ENCODE assay signal across 26 cellular contexts in genomic region chrY:7471976-7472375, GRCh38.
DNase-seq lines count a peak whose midpoint lies in the region; ATAC-seq, FAIRE-seq and TF ChIP-seq lines count a peak whose summit lies in the region.
"Had no signal": no experiment of that assay in that cellular context is flagged by ENCODE, and none has a peak within 500 bp of the region (broad histone marks: within the 10 kb centered on the region; RNA-seq: fewer than 3 reads in every experiment).

No MANE protein-coding gene starts in this region.

- TF ChIP-seq CTCF in GM12872 (IDR thresholded peaks at IDR 0.05; ENCODE audit: insufficient read depth, low read depth, low read length) (0 out of 3 replicates have a peak, but pooled peaks have one; percentile 21), GM23338 (conservative IDR thresholded peaks at IDR 0.05; ENCODE audit: low read depth in 2 of 2) (peak; percentile 15 to 41; a peak in 2 of 4 replicates), H1 (IDR thresholded peaks at IDR 0.05; ENCODE audit: control extremely low read depth in 1 of 3, insufficient read depth in 1 of 3, low read depth in 1 of 3, low read length in 3 of 3) (no peak)

- H3K18ac ChIP-seq in H1 (ENCODE audit: extremely low read depth, low read length) = no peak overlapping the region

- no peak for TF ChIP-seq EP300 in H1 (IDR thresholded peaks at IDR 0.05; ENCODE audit: borderline replicate concordance in 1 of 2, low read depth in 2 of 2, low read length in 2 of 2)

- no peaks in the 10 kb centered on the region for H4K20me1 ChIP-seq in GM23338 (replicated peaks; ENCODE audit: insufficient read depth)
- no peaks in the 10 kb centered on the region for H4K20me1 ChIP-seq in H1 (replicated peaks in 1 of 2; ENCODE audit: control insufficient read depth in 1 of 2, insufficient read depth in 2 of 2, low read length in 2 of 2)
- H4K20me1 ChIP-seq: BLaER1 had no signal

- TF ChIP-seq POLR2A in H1 (IDR thresholded peaks at IDR 0.05; ENCODE audit: control extremely low read depth in 1 of 2, low read depth in 2 of 2, low read length in 2 of 2) (no peak), GM12892 (IDR thresholded peaks at IDR 0.05; ENCODE audit: low read depth, low read length) (no peak)

- H3K27ac ChIP-seq in GM23338 (ENCODE audit: low read depth) (no peak overlapping the region), H1 (ENCODE audit: low read depth, low read length) (no peak overlapping the region)
- H3K27ac ChIP-seq: BLaER1, Peyer's patch, SJCRH30 had no signal

- H3K4me1 ChIP-seq in GM23338 (ENCODE audit: insufficient read depth) = no peaks in the 10 kb centered on the region
- H3K4me1 ChIP-seq in H1 (replicated peaks in 1 of 4; ENCODE audit: control insufficient read depth in 3 of 4, insufficient read depth in 4 of 4, low read length in 3 of 4) = no peaks in the 10 kb centered on the region
- H3K4me1 ChIP-seq: BLaER1, Caco-2, Peyer's patch, SJCRH30 had no signal

- no peak overlapping the region for H3K56ac ChIP-seq in H1 (replicated peaks; ENCODE audit: insufficient read length, low read depth, low read length)

- FAIRE-seq in H1 (lab: Jason Lieb, UNC) (peak; percentile 60), GM12892 (lab: Jason Lieb, UNC) (no peak)
- FAIRE-seq: GM12878, K562 had no signal

- H3K9me2 ChIP-seq in GM23338 (ENCODE audit: insufficient read depth) = no peaks in the 10 kb centered on the region

- H3K36me3 Mint-ChIP-seq in GM23338 (ENCODE audit: low read depth) = no peaks in the 10 kb centered on the region
- H3K36me3 Mint-ChIP-seq: T-cell had no signal

- peak; percentile 47; the same call in 2 of the 3 replicates for ATAC-seq in GM23338
- ATAC-seq in HG02571 (IDR thresholded peaks at IDR 0.05; ENCODE audit: unreplicated experiment) = no peak
- ATAC-seq in GM19351 (IDR thresholded peaks at IDR 0.05; ENCODE audit: unreplicated experiment) = no peak
- ATAC-seq in GM18873 (IDR thresholded peaks at IDR 0.05; ENCODE audit: low FRiP score, unreplicated experiment) = no peak
- ATAC-seq: GM12878, K562, T-cell had no signal

- H2BK12ac ChIP-seq in H1 (ENCODE audit: low read depth, low read length) = no peak overlapping the region

- H2BK5ac ChIP-seq in H1 (ENCODE audit: low read depth, low read length) = no peak overlapping the region

- 70% methylated on average over 8 of the region's 10 CpGs; no CpG with 5 or more reads in 1 of the 2 experiments for WGBS in H1 (ENCODE audit: extremely low coverage in 1 of 2, insufficient coverage in 1 of 2, insufficient read length in 1 of 2, insufficient replicate concordance in 2 of 2, low coverage in 1 of 2, low lambda C conversion rate in 2 of 2, missing lambda C conversion rate in 1 of 2), 2 experiments

- H3K4me1 Mint-ChIP-seq in GM23338 = no peaks in the 10 kb centered on the region

- no peak overlapping the region for H3K27ac Mint-ChIP-seq in GM23338
- H3K27ac Mint-ChIP-seq: CD4-positive, alpha-beta T cell; HFFc6; T-cell had no signal

- H3K4me3 ChIP-seq in GM23338 = no peak overlapping the region
- H3K4me3 ChIP-seq in H1 (ENCODE audit: extremely low read depth in 1 of 4, insufficient read depth in 2 of 4, low read depth in 3 of 4, low read length in 4 of 4) = no peak overlapping the region
- H3K4me3 ChIP-seq: BLaER1, GM12878, K562, Peyer's patch, SJCRH30 had no signal

- H3K9me3 Mint-ChIP-seq in GM23338 = peaks cover 3% of the 10 kb centered on the region; the same call in 2 of the 3 replicates
- H3K9me3 Mint-ChIP-seq: CD4-positive, alpha-beta T cell; T-cell had no signal

- TF ChIP-seq RAD21 in H1 (IDR thresholded peaks at IDR 0.05 in 1 of 2, conservative IDR thresholded peaks at IDR 0.05 in 1 of 2; ENCODE audit: low read depth in 2 of 2, low read length in 2 of 2) = peak in 1 of 2 experiments; percentile 23; a peak in 1 of 4 replicates

- no peaks in the 10 kb centered on the region for H3K23me2 ChIP-seq in H1 (ENCODE audit: low read depth, low read length)

- no peak overlapping the region for H2BK15ac ChIP-seq in H1 (ENCODE audit: low read length)

- H2AK5ac ChIP-seq in H1 (ENCODE audit: low read depth, low read length) = no peak overlapping the region

- H3K27me3 ChIP-seq in GM23338 (ENCODE audit: insufficient read depth) = no peaks in the 10 kb centered on the region
- H3K27me3 ChIP-seq in H1 (replicated peaks in 1 of 4; ENCODE audit: control insufficient read depth in 3 of 4, extremely low read depth in 1 of 4, insufficient read depth in 3 of 4, low read length in 3 of 4) = no peaks in the 10 kb centered on the region
- H3K27me3 ChIP-seq: BLaER1, Peyer's patch, SJCRH30 had no signal

- no peak overlapping the region for H3K14ac ChIP-seq in H1 (ENCODE audit: insufficient read length)

- H4K8ac ChIP-seq in H1 (ENCODE audit: extremely low read depth, insufficient read depth, low read length) = no peak overlapping the region

- no peak overlapping the region for H2BK120ac ChIP-seq in H1 (replicated peaks; ENCODE audit: low read depth, low read length)

- peak; percentile 2 for DNase-seq in GM23338 (ENCODE audit: low spot score)
- DNase-seq in NCI-H69 (lab: John Stamatoyannopoulos, UW) = peak; percentile 18
- DNase-seq in H1 (ENCODE audit: low read depth in 1 of 2, low spot score in 2 of 2) = no peak
- DNase-seq in GM12892 (ENCODE audit: insufficient read length) = no peak
- DNase-seq: ACHN; Caco-2; CD4-positive, alpha-beta T cell; DMS 273 treated with DMSO at 0.1 percent for 48 hours; DMS79 treated with DMSO at 0.1 percent for 48 hours; H7; HFFc6; NCI-H1105; NCI-H2081; NCI-H2227 treated with DMSO at 0.1 percent for 48 hours; NCI-H510A; NCI-H748 treated with DMSO at 0.1 percent for 48 hours; Peyer's patch; T-cell had no signal

- H3K4ac ChIP-seq in H1 (replicated peaks; ENCODE audit: insufficient read length, low read depth, low read length) = no peak overlapping the region

- no peak overlapping the region for H4K91ac ChIP-seq in H1 (replicated peaks; ENCODE audit: insufficient read length, low read length)

- H3K9ac ChIP-seq in H1 (replicated peaks in 1 of 4; ENCODE audit: extremely low read depth in 1 of 4, low read depth in 3 of 4, low read length in 3 of 4) = no peak overlapping the region
- H3K9ac ChIP-seq: BLaER1 had no signal

- no peak overlapping the region for H4K5ac ChIP-seq in H1 (ENCODE audit: insufficient read length, low read depth, low read length)

- no peaks in the 10 kb centered on the region for H3F3A ChIP-seq in GM23338 (replicated peaks; ENCODE audit: low read depth)

- no peak overlapping the region for H3K23ac ChIP-seq in H1 (ENCODE audit: insufficient read length)

- H2AFZ ChIP-seq in GM23338 (no peak overlapping the region), H1 (ENCODE audit: low read length) (no peak overlapping the region)

- H2BK20ac ChIP-seq in H1 (ENCODE audit: low read length) = no peak overlapping the region

- H3K36me3 ChIP-seq in GM23338 (ENCODE audit: insufficient read depth) = no peaks in the 10 kb centered on the region
- H3K36me3 ChIP-seq in H1 (ENCODE audit: control insufficient read depth in 2 of 4, insufficient read depth in 4 of 4, low read length in 3 of 4) = no peaks in the 10 kb centered on the region
- H3K36me3 ChIP-seq: BLaER1, Peyer's patch, SJCRH30 had no signal

- no peaks in the 10 kb centered on the region for H3K79me1 ChIP-seq in H1 (ENCODE audit: low read depth, low read length)

- CTCF ChIA-PET in H1 (lab: Charles Lee; ENCODE audit: partially characterized antibody) = interaction anchor here (1.7 kb wide), 1 partner anchor 9 kb away, joined by 3 read pairs; no protein-coding TSS in a partner anchor

- H3K4me3 Mint-ChIP-seq in GM23338 = no peak overlapping the region
- H3K4me3 Mint-ChIP-seq: CD4-positive, alpha-beta T cell; HFFc6; T-cell had no signal

- no peaks in the 10 kb centered on the region for H3K9me3 ChIP-seq in H1 (ENCODE audit: insufficient read depth in 2 of 2, low read depth in 1 of 2, low read length in 1 of 2)
- H3K9me3 ChIP-seq: BLaER1, Caco-2, Peyer's patch, SJCRH30 had no signal

- H3K79me2 ChIP-seq in GM23338 (replicated peaks; ENCODE audit: insufficient read depth) (no peaks in the 10 kb centered on the region), H1 (ENCODE audit: control insufficient read depth in 1 of 2, insufficient read depth in 2 of 2, low read length in 2 of 2) (no peaks in the 10 kb centered on the region)

- POLR2A ChIA-PET in H1 (lab: Charles Lee; ENCODE audit: partially characterized antibody) = no interaction called here

- H3K4me2 ChIP-seq in GM23338 (no peak overlapping the region), H1 (ENCODE audit: insufficient read depth in 1 of 2, low read depth in 2 of 2, low read length in 2 of 2) (no peak overlapping the region)
- H3K4me2 ChIP-seq: BLaER1 had no signal

- peaks cover 1% of the 10 kb centered on the region for H3K27me3 Mint-ChIP-seq in GM23338 (ENCODE audit: insufficient read depth, low read depth, poor library complexity)
- H3K27me3 Mint-ChIP-seq: T-cell had no signal

TF ChIP-seq in GM23338, 12 proteins besides CTCF, POLR2A, EP300 and RAD21 (continues in another document):
- TF ChIP-seq ZNF331 (CRISPR knock-in tag; IDR thresholded peaks at IDR 0.05; ENCODE audit: low read depth) (no peak), JUNB (IDR thresholded peaks at IDR 0.05; ENCODE audit: unreplicated experiment) (no peak), NANOG (IDR thresholded peaks at IDR 0.05; ENCODE audit: borderline replicate concordance) (no peak), ETS1 (IDR thresholded peaks at IDR 0.05) (no peak)

TF ChIP-seq in H1, 55 proteins besides CTCF, POLR2A, EP300 and RAD21:
- no peak for TF ChIP-seq TCF12 (IDR thresholded peaks at IDR 0.05; ENCODE audit: low read depth, low read length)
- no peak for TF ChIP-seq EZH2 (IDR thresholded peaks at IDR 0.05; ENCODE audit: low read depth, low read length, severe bottlenecking)
- TF ChIP-seq SP1 (IDR thresholded peaks at IDR 0.05; ENCODE audit: low read depth, low read length) = no peak
- TF ChIP-seq GTF2F1 (IDR thresholded peaks at IDR 0.05; ENCODE audit: borderline replicate concordance, low read depth, low read length) = no peak
- no peak for TF ChIP-seq SIX5 (IDR thresholded peaks at IDR 0.05; ENCODE audit: low read depth, low read length)
- TF ChIP-seq RBBP5 (IDR thresholded peaks at IDR 0.05; ENCODE audit: borderline replicate concordance, low read depth, low read length) = no peak
- TF ChIP-seq CEBPB (IDR thresholded peaks at IDR 0.05; ENCODE audit: low read depth, low read length) = no peak
- no peak for TF ChIP-seq ASH2L (IDR thresholded peaks at IDR 0.05; ENCODE audit: low read length)
- no peak for TF ChIP-seq YY1 (IDR thresholded peaks at IDR 0.05; ENCODE audit: low read depth, low read length)
- no peak for TF ChIP-seq ZNF274 (IDR thresholded peaks at IDR 0.05; ENCODE audit: borderline replicate concordance, extremely low read depth, low read length)
- TF ChIP-seq JUN (IDR thresholded peaks at IDR 0.05; ENCODE audit: low read depth, low read length) = no peak
TF ChIP-seq in H1: peak in this region for 0.

Comparison
In these comparisons a context has a peak if more than half of its experiments do, and no peak if none do; other contexts are left out.
1. CTCF ChIP-seq: peak in GM12872 (single experiment) and GM23338 (2 of 2); none in H1 (0 of 3).
2. DNase-seq: peak in GM23338 (single experiment) and NCI-H69 (single experiment); none in H1 (0 of 2) and GM12892 (single experiment).